1 cellular context compared by ENCODE assay signal in genomic region chr3:127286571-127287140, GRCh38.
TF ChIP-seq lines count a peak whose summit lies in the region.

No MANE protein-coding gene starts in this region.

TF ChIP-seq in HepG2, 621 proteins besides CTCF, POLR2A, EP300 and RAD21 (continued from another document):
- TF ChIP-seq MEIS1 (CRISPR knock-in tag; IDR thresholded peaks at IDR 0.05; ENCODE audit: borderline replicate concordance) (no peak), ZNF780A (CRISPR knock-in tag; IDR thresholded peaks at IDR 0.05) (no peak), CEBPG (CRISPR knock-in tag; IDR thresholded peaks at IDR 0.05) (no peak)
